30 cellular contexts compared by ENCODE assay signal in the genomic region with DNA sequence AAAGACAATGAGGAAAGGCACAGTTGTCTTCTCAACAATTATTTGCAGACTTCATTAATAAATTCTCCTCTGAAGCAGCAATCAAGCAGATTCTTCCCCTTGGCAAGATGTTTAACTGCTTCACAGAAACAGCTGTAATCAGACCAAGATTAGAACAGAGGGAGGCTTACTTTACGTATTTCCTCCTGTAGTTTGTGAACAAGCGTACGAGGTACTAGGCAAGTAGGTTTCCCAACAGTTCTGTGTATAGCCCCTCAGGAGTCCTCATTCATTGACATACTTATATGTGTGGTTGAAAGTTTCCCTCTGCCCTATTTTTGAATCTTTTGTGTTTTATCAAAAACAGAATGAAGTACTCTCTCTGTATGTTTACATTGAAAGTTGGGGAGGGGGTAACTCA.
DNase-seq lines count a peak whose midpoint lies in the region; ATAC-seq, FAIRE-seq and TF ChIP-seq lines count a peak whose summit lies in the region.
"Had no signal": no experiment of that assay in that cellular context is flagged by ENCODE, and none has a peak within 500 bp of the region (broad histone marks: within the 10 kb centered on the region; RNA-seq: fewer than 3 reads in every experiment).

No MANE protein-coding gene starts in this region.

- no peaks in the 10 kb centered on the region for H3K27me3 Mint-ChIP-seq in H9 (ENCODE audit: low read depth)
- H3K27me3 Mint-ChIP-seq: dendritic cell treated with granulocyte-macrophage colony-stimulating factor and Interleukin-4, amounts not matched to agents 40 ng/mL and 50 ng/mL, for 4 days; memory B cell had no signal

- H3K18ac ChIP-seq in H9 (ENCODE audit: insufficient read length, low read depth, low read length) (no peak overlapping the region), H1 (ENCODE audit: extremely low read depth, low read length) (no peak overlapping the region), mesenchymal stem cell (ENCODE audit: low read depth in 1 of 2, low read length in 2 of 2) (no peak overlapping the region)

- peaks cover 26% of the 10 kb centered on the region in 2 experiments for H3K4me1 Mint-ChIP-seq in H9
- H3K4me1 Mint-ChIP-seq: immature natural killer cell had no signal

- H2BK20ac ChIP-seq in H9 (ENCODE audit: low read depth, low read length, poor library complexity, severe bottlenecking) (no peak overlapping the region), H1 (ENCODE audit: low read length) (no peak overlapping the region)

- H3K79me1 ChIP-seq in H9 (ENCODE audit: insufficient read depth, low read depth, low read length, poor library complexity, severe bottlenecking), result no peaks in the 10 kb centered on the region
- H3K79me1 ChIP-seq in H1 (ENCODE audit: low read depth, low read length), result no peaks in the 10 kb centered on the region
- no peaks in the 10 kb centered on the region for H3K79me1 ChIP-seq in mesenchymal stem cell (replicated peaks; ENCODE audit: low read length, poor library complexity, severe bottlenecking)

- H2BK15ac ChIP-seq in H9 (ENCODE audit: low read depth, low read length) (no peak overlapping the region), H1 (ENCODE audit: low read length) (no peak overlapping the region), mesenchymal stem cell (ENCODE audit: low read depth, poor library complexity, severe bottlenecking) (no peak overlapping the region)

- H3K36me3 Mint-ChIP-seq in H9 (ENCODE audit: insufficient read depth in 1 of 3, low read depth in 3 of 3), result no peaks in the 10 kb centered on the region
- H3K36me3 Mint-ChIP-seq: activated naive CD4-positive, alpha-beta T cell treated with anti-CD3 and anti-CD28 coated beads, Interleukin-2, amount 50 U/mL, for 72 hours; immature natural killer cell; memory B cell had no signal

- H3K23me2 ChIP-seq in H9 (ENCODE audit: insufficient read length, low read depth, low read length, poor library complexity, severe bottlenecking) (no peaks in the 10 kb centered on the region), H1 (ENCODE audit: low read depth, low read length) (no peaks in the 10 kb centered on the region)

- H3K27ac ChIP-seq in H9 (ENCODE audit: insufficient read length, low read depth, low read length) (no peak overlapping the region), OCI-LY7 (ENCODE audit: low read depth, low read length, poor library complexity, severe bottlenecking) (peak overlapping the region; percentile 1), H1 (ENCODE audit: low read depth, low read length) (no peak overlapping the region), mesenchymal stem cell (ENCODE audit: low read length, poor library complexity, severe bottlenecking) (no peak overlapping the region)
- H3K27ac ChIP-seq: BLaER1 treated with 17β-estradiol and CSF1 and Interleukin-3, amounts not matched to agents 10 nM and 100 nM; parathyroid adenoma; spleen; VCaP had no signal

- BruUV-seq in OCI-LY7 (replicated peaks; lab: Mats Ljungman, UMichigan), result no TSS peak

- no CpG with 5 or more reads among the region's 3 CpGs for WGBS in H9 (ENCODE audit: extremely low coverage, insufficient read length, low lambda C conversion rate)
- 73% methylated on average over 3 of the region's 3 CpGs; no CpG with 5 or more reads in 1 of the 2 experiments for WGBS in H1 (ENCODE audit: extremely low coverage in 1 of 2, insufficient coverage in 1 of 2, insufficient read length in 1 of 2, insufficient replicate concordance in 2 of 2, low coverage in 1 of 2, low lambda C conversion rate in 2 of 2, missing lambda C conversion rate in 1 of 2), 2 experiments
- 91% methylated on average over 3 of the region's 3 CpGs for WGBS in mesenchymal stem cell

- POLR2A ChIA-PET in OCI-LY7 (lab: Charles Lee), result interaction anchor here (0.9 to 7.3 kb wide), 6 partner anchors 9 to 154 kb away, joined by 3 to 109 read pairs (median 4); no protein-coding TSS in a partner anchor
- POLR2A ChIA-PET in H1 (lab: Charles Lee; ENCODE audit: partially characterized antibody), result no interaction called here

- H3K9me3 ChIP-seq in H9 (ENCODE audit: control insufficient read depth, low read depth, low read length) (no peaks in the 10 kb centered on the region), OCI-LY7 (ENCODE audit: low read length) (no peaks in the 10 kb centered on the region), H1 (ENCODE audit: insufficient read depth in 2 of 2, low read depth in 1 of 2, low read length in 1 of 2) (no peaks in the 10 kb centered on the region), mesenchymal stem cell (ENCODE audit: control insufficient read depth, low read length) (no peaks in the 10 kb centered on the region)
- H3K9me3 ChIP-seq: BLaER1 treated with 17β-estradiol and CSF1 and Interleukin-3, amounts not matched to agents 10 nM and 100 nM; esophagus muscularis mucosa; spleen had no signal

- H4K20me1 ChIP-seq in H9 (ENCODE audit: control insufficient read depth, insufficient read depth, insufficient read length) (no peaks in the 10 kb centered on the region), OCI-LY7 (ENCODE audit: insufficient read depth, low read length) (no peaks in the 10 kb centered on the region), H1 (replicated peaks in 1 of 2; ENCODE audit: control insufficient read depth in 1 of 2, insufficient read depth in 2 of 2, low read length in 2 of 2) (no peaks in the 10 kb centered on the region)
- H4K20me1 ChIP-seq: BLaER1 treated with 17β-estradiol and CSF1 and Interleukin-3, amounts not matched to agents 10 nM and 100 nM had no signal

- ATAC-seq in HG03175 (IDR thresholded peaks at IDR 0.05; ENCODE audit: unreplicated experiment), result no peak
- ATAC-seq: activated naive CD4-positive, alpha-beta T cell treated with anti-CD3 and anti-CD28 coated beads, Interleukin-2, amount 50 U/mL, for 72 hours; Right ventricle myocardium inferior; stimulated activated naive CD8-positive, alpha-beta T cell treated with anti-CD3 and anti-CD28 coated beads, Interleukin-15, Interleukin-2, amounts not matched to agents 100 U/mL and 50 U/mL, for 24 hours had no signal

- H4K5ac ChIP-seq in H9 (ENCODE audit: insufficient read length, low read depth, low read length) (no peak overlapping the region), H1 (ENCODE audit: insufficient read length, low read depth, low read length) (no peak overlapping the region)

- no peak overlapping the region for H3K56ac ChIP-seq in H9 (ENCODE audit: insufficient read length, low read depth, low read length)
- no peak overlapping the region for H3K56ac ChIP-seq in H1 (replicated peaks; ENCODE audit: insufficient read length, low read depth, low read length)

- DNase-seq in H9, result no peak
- DNase-seq in OCI-LY7 (ENCODE audit: low spot score), result peak; percentile 43
- DNase-seq in H1 (ENCODE audit: low read depth in 1 of 2, low spot score in 2 of 2), result no peak
- no peak for DNase-seq in mesenchymal stem cell
- DNase-seq in NCI-H128 (lab: John Stamatoyannopoulos, UW; ENCODE audit: unreplicated experiment), result no peak
- no peak for DNase-seq in activated CD4-positive, alpha-beta T cell treated with anti-CD3 and anti-CD28 coated beads, Interleukin-2, amount 50 U/mL, for 1 hour
- DNase-seq in cerebellar cortex (ENCODE audit: low spot score), result no peak
- DNase-seq: activated CD4-positive, alpha-beta T cell treated with anti-CD3 and anti-CD28 coated beads for 48 hours; activated CD8-positive, alpha-beta memory T cell treated with anti-CD3 and anti-CD28 coated beads for 24 hours; activated effector memory CD4-positive, alpha-beta T cell treated with Interleukin-2 at 50 U/mL for 16 hours; COR-L47; HCEC 1CT; immature natural killer cell; IMR-90; NCI-H526; spleen; stimulated activated CD4-positive, alpha-beta T cell treated with anti-CD3 and anti-CD28 coated beads, Interleukin-2, amount 100 ng/mL, for 24 hours; stimulated activated naive CD8-positive, alpha-beta T cell treated with anti-CD3 and anti-CD28 coated beads, Interleukin-15, Interleukin-2, amounts not matched to agents 100 U/mL and 50 U/mL, for 24 hours; T-helper 9 cell had no signal

- H2BK12ac ChIP-seq in H9 (ENCODE audit: insufficient read length, low read depth, low read length) (no peak overlapping the region), H1 (ENCODE audit: low read depth, low read length) (no peak overlapping the region), mesenchymal stem cell (ENCODE audit: low read length in 2 of 2) (no peak overlapping the region)

- H3K4ac ChIP-seq in H9 (ENCODE audit: low read depth, low read length) (no peak overlapping the region), H1 (replicated peaks; ENCODE audit: insufficient read length, low read depth, low read length) (no peak overlapping the region), mesenchymal stem cell (ENCODE audit: low read depth in 1 of 2, low read length in 2 of 2) (no peak overlapping the region)

- H3K9me3 Mint-ChIP-seq in H9, result no peaks in the 10 kb centered on the region
- H3K9me3 Mint-ChIP-seq: dendritic cell treated with granulocyte-macrophage colony-stimulating factor and Interleukin-4, amounts not matched to agents 40 ng/mL and 50 ng/mL, for 4 days; immature natural killer cell; memory B cell; neural crest cell had no signal

- no peak overlapping the region for H2AK5ac ChIP-seq in H9 (ENCODE audit: insufficient read length, low read length)
- no peak overlapping the region for H2AK5ac ChIP-seq in H1 (ENCODE audit: low read depth, low read length)
- H2AK5ac ChIP-seq in mesenchymal stem cell (ENCODE audit: low read length, severe bottlenecking), result no peak overlapping the region

- no peaks in the 10 kb centered on the region for H3K79me2 ChIP-seq in H9 (ENCODE audit: insufficient read depth, low read length)
- H3K79me2 ChIP-seq in OCI-LY7 (ENCODE audit: insufficient read depth, low read depth, low read length), result no peaks in the 10 kb centered on the region
- no peaks in the 10 kb centered on the region for H3K79me2 ChIP-seq in H1 (ENCODE audit: control insufficient read depth in 1 of 2, insufficient read depth in 2 of 2, low read length in 2 of 2)
- H3K79me2 ChIP-seq: parathyroid adenoma had no signal

- intact Hi-C loops in OCI-LY7 (cut with micrococcal nuclease; ENCODE audit: unreplicated experiment), result no loop called here

- H3K14ac ChIP-seq in H9 (ENCODE audit: insufficient read depth, low read length) (no peak overlapping the region), H1 (ENCODE audit: insufficient read length) (no peak overlapping the region), mesenchymal stem cell (ENCODE audit: low read length in 2 of 2) (no peak overlapping the region)

- TF ChIP-seq EP300 in H1 (IDR thresholded peaks at IDR 0.05; ENCODE audit: borderline replicate concordance in 1 of 2, low read depth in 2 of 2, low read length in 2 of 2), result no peak

- no peak overlapping the region for H3T11ph ChIP-seq in H9 (ENCODE audit: low read length)

- H4K8ac ChIP-seq in H9 (replicated peaks; ENCODE audit: insufficient read length, low read depth, low read length) (no peak overlapping the region), H1 (ENCODE audit: extremely low read depth, insufficient read depth, low read length) (no peak overlapping the region), mesenchymal stem cell (ENCODE audit: low read length) (no peak overlapping the region)

- no peak for TF ChIP-seq POLR2A in H1 (IDR thresholded peaks at IDR 0.05; ENCODE audit: control extremely low read depth in 1 of 2, low read depth in 2 of 2, low read length in 2 of 2)

- H3K4me3 ChIP-seq in OCI-LY7 (ENCODE audit: low read depth, low read length, poor library complexity, severe bottlenecking), result no peak overlapping the region
- H3K4me3 ChIP-seq in H1 (ENCODE audit: extremely low read depth in 1 of 4, insufficient read depth in 2 of 4, low read depth in 3 of 4, low read length in 4 of 4), result 0 out of 8 replicates have a peak overlapping the region, but pooled peaks of 1 of the 4 experiments have one; percentile 21
- H3K4me3 ChIP-seq in mesenchymal stem cell (ENCODE audit: insufficient read depth in 1 of 2, low read depth in 1 of 2, low read length in 2 of 2), result no peak overlapping the region
- H3K4me3 ChIP-seq: BLaER1 treated with 17β-estradiol and CSF1 and Interleukin-3, amounts not matched to agents 10 nM and 100 nM; esophagus muscularis mucosa; spleen had no signal

- H3K4me1 ChIP-seq in H9 (ENCODE audit: insufficient read depth, low read length) (peaks cover 7% of the 10 kb centered on the region), OCI-LY7 (ENCODE audit: insufficient read depth, low read length, poor library complexity, severe bottlenecking) (peaks cover 26% of the 10 kb centered on the region), H1 (replicated peaks in 1 of 4; ENCODE audit: control insufficient read depth in 3 of 4, insufficient read depth in 4 of 4, low read length in 3 of 4) (peaks cover 0 to 10% (median 5%) of the 10 kb centered on the region in 4 experiments; a peak in 4 of 7 replicates), mesenchymal stem cell (ENCODE audit: control insufficient read depth, insufficient read depth, low read depth, low read length) (no peaks in the 10 kb centered on the region)
- H3K4me1 ChIP-seq: parathyroid adenoma, spleen had no signal

- CTCF ChIA-PET in OCI-LY7 (lab: Charles Lee; ENCODE audit: unreplicated experiment) (interaction anchor here (0.7 to 1.6 kb wide), 2 partner anchors 8 to 14 kb away, joined by 3 read pairs; no protein-coding TSS in a partner anchor), H1 (lab: Charles Lee; ENCODE audit: partially characterized antibody) (interaction anchor here (0.9 kb wide), 2 partner anchors 25 to 149 kb away, joined by 3 to 4 read pairs; no protein-coding TSS in a partner anchor)

- FAIRE-seq in H1 (lab: Jason Lieb, UNC), result peak; percentile 82
- FAIRE-seq: G401.6 had no signal

- no peak overlapping the region for H3K4me2 ChIP-seq in H9 (ENCODE audit: insufficient read depth, insufficient read length, low read length)
- peak overlapping the region; percentile 32 for H3K4me2 ChIP-seq in OCI-LY7 (ENCODE audit: low read length)
- H3K4me2 ChIP-seq in H1 (ENCODE audit: insufficient read depth in 1 of 2, low read depth in 2 of 2, low read length in 2 of 2), result 0 out of 4 replicates have a peak overlapping the region, but pooled peaks of 1 of the 2 experiments have one; percentile 23
- H3K4me2 ChIP-seq in mesenchymal stem cell (ENCODE audit: low read length, poor library complexity, severe bottlenecking), result no peak overlapping the region
- H3K4me2 ChIP-seq: BLaER1 treated with 17β-estradiol and CSF1 and Interleukin-3, amounts not matched to agents 10 nM and 100 nM had no signal

- H4K91ac ChIP-seq in H9 (ENCODE audit: insufficient read length, low read depth, low read length) (no peak overlapping the region), H1 (replicated peaks; ENCODE audit: insufficient read length, low read length) (no peak overlapping the region), mesenchymal stem cell (ENCODE audit: low read length) (no peak overlapping the region)

- no peak for TF ChIP-seq RAD21 in H1 (IDR thresholded peaks at IDR 0.05 in 1 of 2, conservative IDR thresholded peaks at IDR 0.05 in 1 of 2; ENCODE audit: low read depth in 2 of 2, low read length in 2 of 2)

- H3K4me3 Mint-ChIP-seq in H9, result no peak overlapping the region
- H3K4me3 Mint-ChIP-seq: dendritic cell treated with granulocyte-macrophage colony-stimulating factor and Interleukin-4, amounts not matched to agents 40 ng/mL and 50 ng/mL, for 4 days; immature natural killer cell; memory B cell; neural crest cell had no signal

- H3K36me3 ChIP-seq in OCI-LY7 (ENCODE audit: insufficient read depth, low read length) (no peaks in the 10 kb centered on the region), H1 (ENCODE audit: control insufficient read depth in 2 of 4, insufficient read depth in 4 of 4, low read length in 3 of 4) (no peaks in the 10 kb centered on the region), mesenchymal stem cell (ENCODE audit: control insufficient read depth in 1 of 2, insufficient read depth in 2 of 2, low read depth in 1 of 2, low read length in 2 of 2) (no peaks in the 10 kb centered on the region)
- H3K36me3 ChIP-seq: BLaER1 treated with 17β-estradiol and CSF1 and Interleukin-3, amounts not matched to agents 10 nM and 100 nM; esophagus muscularis mucosa; spleen had no signal

- TF ChIP-seq CTCF in H9 (conservative IDR thresholded peaks at IDR 0.05) (no peak), OCI-LY7 (conservative IDR thresholded peaks at IDR 0.05; ENCODE audit: low read length) (no peak), H1 (IDR thresholded peaks at IDR 0.05; ENCODE audit: control extremely low read depth in 1 of 3, insufficient read depth in 1 of 3, low read depth in 1 of 3, low read length in 3 of 3) (no peak)

- no peaks in the 10 kb centered on the region for H3K27me3 ChIP-seq in H9 (ENCODE audit: insufficient read depth, low read length)
- no peaks in the 10 kb centered on the region for H3K27me3 ChIP-seq in H1 (replicated peaks in 1 of 4; ENCODE audit: control insufficient read depth in 3 of 4, extremely low read depth in 1 of 4, insufficient read depth in 3 of 4, low read length in 3 of 4)
- H3K27me3 ChIP-seq in mesenchymal stem cell (ENCODE audit: control insufficient read depth in 1 of 2, insufficient read depth in 1 of 2, low read length in 2 of 2), result no peaks in the 10 kb centered on the region
- H3K27me3 ChIP-seq: BLaER1 treated with 17β-estradiol and CSF1 and Interleukin-3, amounts not matched to agents 10 nM and 100 nM; esophagus muscularis mucosa; spleen had no signal

- H2AFZ ChIP-seq in H9 (ENCODE audit: low read length) (no peak overlapping the region), OCI-LY7 (ENCODE audit: low read length) (peak overlapping the region; percentile 85), H1 (ENCODE audit: low read length) (peak overlapping the region; percentile 95; the same call in 1 of the 2 replicates), mesenchymal stem cell (ENCODE audit: low read depth, low read length) (no peak overlapping the region)
- H2AFZ ChIP-seq: parathyroid adenoma had no signal

- H2BK5ac ChIP-seq in H9 (ENCODE audit: insufficient read length, low read length) (no peak overlapping the region), H1 (ENCODE audit: low read depth, low read length) (no peak overlapping the region), mesenchymal stem cell (ENCODE audit: low read depth, low read length, poor library complexity, severe bottlenecking) (no peak overlapping the region)

- no peak overlapping the region for H3K23ac ChIP-seq in H9 (ENCODE audit: insufficient read length, low read depth, low read length)
- no peak overlapping the region for H3K23ac ChIP-seq in H1 (ENCODE audit: insufficient read length)
- no peak overlapping the region for H3K23ac ChIP-seq in mesenchymal stem cell (ENCODE audit: low read length in 2 of 2)

- H2BK120ac ChIP-seq in H9 (ENCODE audit: low read depth, low read length, poor library complexity, severe bottlenecking), result no peak overlapping the region
- H2BK120ac ChIP-seq in H1 (replicated peaks; ENCODE audit: low read depth, low read length), result no peak overlapping the region
- no peak overlapping the region for H2BK120ac ChIP-seq in mesenchymal stem cell (ENCODE audit: low read depth, low read length)

- H3K27ac Mint-ChIP-seq in H9, result peak overlapping the region; percentile 28 to 69 (median 41); a peak in 4 of 7 replicates
- H3K27ac Mint-ChIP-seq: activated naive CD4-positive, alpha-beta T cell treated with anti-CD3 and anti-CD28 coated beads, Interleukin-2, amount 50 U/mL, for 72 hours; dendritic cell treated with granulocyte-macrophage colony-stimulating factor and Interleukin-4, amounts not matched to agents 40 ng/mL and 50 ng/mL, for 4 days; immature natural killer cell; memory B cell had no signal

- no peaks in the 10 kb centered on the region for H3K9me2 ChIP-seq in OCI-LY7 (ENCODE audit: insufficient read depth, low read length)

- H3K9ac ChIP-seq in H9 (ENCODE audit: extremely low read depth, insufficient read length, low read length) (no peak overlapping the region), H1 (replicated peaks in 1 of 4; ENCODE audit: extremely low read depth in 1 of 4, low read depth in 3 of 4, low read length in 3 of 4) (no peak overlapping the region), mesenchymal stem cell (ENCODE audit: low read length) (peak overlapping the region; percentile 34)
- H3K9ac ChIP-seq: BLaER1 treated with 17β-estradiol and CSF1 and Interleukin-3, amounts not matched to agents 10 nM and 100 nM; parathyroid adenoma had no signal

Comparison
In these comparisons a context has a peak if more than half of its experiments do, and no peak if none do; other contexts are left out.
1. H2AFZ ChIP-seq: peak in OCI-LY7 (single experiment) and H1 (single experiment); none in H9 (single experiment) and mesenchymal stem cell (single experiment).